26 cellular contexts compared by ENCODE assay signal in genomic region chr7:101397770-101398324, GRCh38. TPM values are rescaled to one million over a fixed set of nuclear protein-coding genes. Genes with fewer than 3 reads are reported as not detected.
DNase-seq lines count a peak whose midpoint lies in the region; TF ChIP-seq lines count a peak whose summit lies in the region.
"Had no signal": no experiment of that assay in that cellular context is flagged by ENCODE, and none has a peak within 500 bp of the region (broad histone marks: within the 10 kb centered on the region; RNA-seq: fewer than 3 reads in every experiment).

No MANE protein-coding gene starts in this region.

- no peak overlapping the region for H3K4me2 ChIP-seq in DOHH2 (ENCODE audit: low read length)
- H3K4me2 ChIP-seq: KMS-11, PC-9 had no signal

- H3K27me3 Mint-ChIP-seq in endodermal cell (ENCODE audit: insufficient read depth) (no peaks in the 10 kb centered on the region), progenitor cell of endocrine pancreas (no peaks in the 10 kb centered on the region)

- H3F3A ChIP-seq in DOHH2 (ENCODE audit: control insufficient read depth, insufficient read depth), result no peaks in the 10 kb centered on the region

- H3K36me3 Mint-ChIP-seq in endodermal cell (ENCODE audit: low read depth), result peaks cover 2% of the 10 kb centered on the region
- no peaks in the 10 kb centered on the region for H3K36me3 Mint-ChIP-seq in progenitor cell of endocrine pancreas (ENCODE audit: insufficient read depth)
- H3K36me3 Mint-ChIP-seq: CD8-positive, alpha-beta memory T cell had no signal

- no peaks in the 10 kb centered on the region for H4K20me1 ChIP-seq in DOHH2 (ENCODE audit: control insufficient read depth, insufficient read depth, low read depth, low read length)

- H3K27ac ChIP-seq in DOHH2 (ENCODE audit: low read depth, low read length), result no peak overlapping the region
- H3K27ac ChIP-seq in HEK293 (ENCODE audit: extremely low read depth, low read depth, low read length), result no peak overlapping the region
- H3K27ac ChIP-seq in endodermal cell (ENCODE audit: low read depth, low read length), result no peak overlapping the region
- H3K27ac ChIP-seq: HL-60, KMS-11, PC-9 had no signal

- POLR2A ChIA-PET in HEK293 (lab: Yijun Ruan, JAX), result no interaction called here

- no peaks in the 10 kb centered on the region for H3K9me3 ChIP-seq in DOHH2 (ENCODE audit: control insufficient read depth, insufficient read depth, low read length)
- H3K9me3 ChIP-seq in HEK293 (ENCODE audit: control insufficient read depth, insufficient read depth, low read depth, low read length), result no peaks in the 10 kb centered on the region
- no peaks in the 10 kb centered on the region for H3K9me3 ChIP-seq in endodermal cell (ENCODE audit: control insufficient read depth, low read length)
- H3K9me3 ChIP-seq in HAP-1, result no peaks in the 10 kb centered on the region

- H3K27me3 ChIP-seq in DOHH2 (ENCODE audit: control insufficient read depth, low read length) (peaks cover 8% of the 10 kb centered on the region; the same call in 1 of the 2 replicates), endodermal cell (ENCODE audit: control insufficient read depth, insufficient read depth, low read length, poor library complexity, severe bottlenecking) (no peaks in the 10 kb centered on the region), HAP-1 (ENCODE audit: low read depth) (no peaks in the 10 kb centered on the region)

- peaks cover 3% of the 10 kb centered on the region for H3K9me3 Mint-ChIP-seq in endodermal cell
- no peaks in the 10 kb centered on the region for H3K9me3 Mint-ChIP-seq in progenitor cell of endocrine pancreas (ENCODE audit: low read depth)

- no peaks in the 10 kb centered on the region for H3K4me1 ChIP-seq in DOHH2 (ENCODE audit: control insufficient read depth, low read length)
- H3K4me1 ChIP-seq in HEK293 (ENCODE audit: control insufficient read depth, insufficient read depth, low read length), result 0 out of 2 replicates have a peak, but pooled peaks cover 3% of the 10 kb centered on the region
- H3K4me1 ChIP-seq in endodermal cell (ENCODE audit: control insufficient read depth, insufficient read depth, low read length), result no peaks in the 10 kb centered on the region
- H3K4me1 ChIP-seq in HAP-1, result peaks cover 10% of the 10 kb centered on the region

- in situ Hi-C loops in HAP-1 (cut with MboI; ENCODE audit: low sequenced_read_pairs), result no loop called here

- H3K9ac ChIP-seq in endodermal cell (ENCODE audit: extremely low read depth, low read length, poor library complexity, severe bottlenecking), result no peak overlapping the region
- H3K9ac ChIP-seq: KMS-11 had no signal

- TF ChIP-seq CTCF in DOHH2 (IDR thresholded peaks at IDR 0.05; ENCODE audit: low read depth, low read length, poor library complexity, severe bottlenecking) (peak; percentile 46), HEK293 (tag by site-specific recombination; IDR thresholded peaks at IDR 0.05) (no peak), endodermal cell (conservative IDR thresholded peaks at IDR 0.05) (peak; percentile 26), progenitor cell of endocrine pancreas (IDR thresholded peaks at IDR 0.05; ENCODE audit: unreplicated experiment) (no peak)

- H3K9me2 ChIP-seq in DOHH2 (replicated peaks; ENCODE audit: control insufficient read depth, low read length), result no peaks in the 10 kb centered on the region

- 100% methylated on average over 1 of the region's 1 CpG for WGBS in endodermal cell (ENCODE audit: insufficient coverage in 1 of 2, insufficient read length in 1 of 2), 2 experiments

- no peaks in the 10 kb centered on the region for H3K79me2 ChIP-seq in DOHH2 (ENCODE audit: control insufficient read depth, low read length)

- H3K4me3 ChIP-seq in DOHH2 (ENCODE audit: low read length) (no peak overlapping the region), HEK293 (ENCODE audit: low read depth, low read length) (no peak overlapping the region), endodermal cell (ENCODE audit: low read length) (no peak overlapping the region), HAP-1 (no peak overlapping the region)
- H3K4me3 ChIP-seq: PC-9 had no signal

- H3K4me1 Mint-ChIP-seq in endodermal cell (peaks cover 33% of the 10 kb centered on the region), progenitor cell of endocrine pancreas (ENCODE audit: low read depth) (peaks cover 6% of the 10 kb centered on the region)
- H3K4me1 Mint-ChIP-seq: CD8-positive, alpha-beta memory T cell had no signal

- H3K36me3 ChIP-seq in DOHH2 (ENCODE audit: control insufficient read depth, low read length) (no peaks in the 10 kb centered on the region), HEK293 (ENCODE audit: control insufficient read depth in 2 of 2, insufficient read depth in 1 of 2, low read length in 2 of 2) (no peaks in the 10 kb centered on the region), endodermal cell (ENCODE audit: control insufficient read depth, insufficient read depth, low read length) (no peaks in the 10 kb centered on the region), HAP-1 (replicated peaks) (no peaks in the 10 kb centered on the region)

- H3K27ac Mint-ChIP-seq in endodermal cell (no peak overlapping the region), progenitor cell of endocrine pancreas (no peak overlapping the region)

- CTCF ChIA-PET in HEK293 (lab: Yijun Ruan, JAX), result interaction anchor here (0.8 to 1.7 kb wide), 5 partner anchors 13 to 253 kb away, joined by 3 to 8 read pairs (median 3); partner anchors contain the start of gene IFT22

- DNase-seq in RKO (ENCODE audit: low spot score) (peak; percentile 27), endodermal cell (no peak), HAP-1 (ENCODE audit: low spot score in 2 of 2) (no peak), progenitor cell of endocrine pancreas (ENCODE audit: low spot score, unreplicated experiment) (no peak), NCI-H2081 (lab: John Stamatoyannopoulos, UW) (no peak)
- DNase-seq in stimulated activated naive CD4-positive, alpha-beta T cell treated with Interleukin-2 at 50 U/mL for 16 hours (lab: John Stamatoyannopoulos, UW), result no peak
- DNase-seq: AML-193; C1 segment of cervical spinal cord; Calu3; CD8-positive, alpha-beta memory T cell; DMS153; GDM1; MV-4-11; NCI-H1694; NCI-H2081 treated with DMSO at 0.1 percent for 48 hours; NCI-H2171 treated with DMSO at 0.1 percent for 48 hours; NCI-H526; PC-9; SIG-M5 had no signal

- H3K4me3 Mint-ChIP-seq in endodermal cell (no peak overlapping the region), progenitor cell of endocrine pancreas (ENCODE audit: low read depth) (no peak overlapping the region)
- H3K4me3 Mint-ChIP-seq: CD8-positive, alpha-beta memory T cell had no signal

TF ChIP-seq in HEK293, 187 proteins besides CTCF, POLR2A, EP300 and RAD21:
- TF ChIP-seq ZNF48 (tag by site-specific recombination; IDR thresholded peaks at IDR 0.05) (no peak), ZNF146 (tag by site-specific recombination; IDR thresholded peaks at IDR 0.05) (peak; percentile 99), ZNF580 (tag by site-specific recombination; IDR thresholded peaks at IDR 0.05) (peak; percentile 45; the same call in 1 of the 2 replicates)
TF ChIP-seq in HEK293: peak in this region for 2.

RNA-seq across cellular contexts. Expression of gene COL26A1, which starts 35.2 kb away (rescaled TPM):
- total RNA-seq in endodermal cell, result 10 to 100 TPM; 41.2 to 47.0 TPM
- polyA plus RNA-seq in endodermal cell (2013, experiment 1 of 2), result 44.3 TPM
- polyA plus RNA-seq in endodermal cell (2013, experiment 2 of 2), result 44.8 TPM
- 44.5 and 46.2 TPM in 2 replicates for total RNA-seq in progenitor cell of endocrine pancreas
- total RNA-seq: A172; Calu3; CD8-positive, alpha-beta memory T cell; H4; HT-29 had no signal
- polyA plus RNA-seq: CD8-positive, alpha-beta memory T cell had no signal

Comparison
In these comparisons a context has a peak if more than half of its experiments do, and no peak if none do; other contexts are left out.
1. CTCF ChIP-seq: peak in DOHH2 (single experiment) and endodermal cell (single experiment); none in HEK293 (single experiment) and progenitor cell of endocrine pancreas (single experiment).